Comparison of ENCODE assay signal across 18 cellular contexts in genomic region chr13:68551701-68552522, GRCh38.
DNase-seq lines count a peak whose midpoint lies in the region; ATAC-seq, FAIRE-seq and TF ChIP-seq lines count a peak whose summit lies in the region.
"Had no signal": no experiment of that assay in that cellular context is flagged by ENCODE, and none has a peak within 500 bp of the region (broad histone marks: within the 10 kb centered on the region; RNA-seq: fewer than 3 reads in every experiment).

No MANE protein-coding gene starts in this region.

- H3K4me3 Mint-ChIP-seq in activated T-helper 17 cell treated with anti-CD3 and anti-CD28 coated beads, Interleukin-2, amount 50 U/mL, for 72 hours = peak overlapping the region; percentile 43
- H3K4me3 Mint-ChIP-seq: effector memory CD8-positive, alpha-beta T cell; nephron; T-helper 1 cell treated with Interleukin-12 subunit alpha and Interleukin-12 subunit beta and Interleukin-4 antibody, amounts not matched to agents 30 μg/mL and 1 μg/mL, for 36 hours had no signal

- H3K27me3 Mint-ChIP-seq in activated T-helper 17 cell treated with anti-CD3 and anti-CD28 coated beads, Interleukin-2, amount 50 U/mL, for 72 hours = no peaks in the 10 kb centered on the region
- H3K27me3 Mint-ChIP-seq: CD8-positive, alpha-beta memory T cell; effector memory CD8-positive, alpha-beta T cell had no signal

- peak; percentile 3 for DNase-seq in NCI-H2029 (lab: John Stamatoyannopoulos, UW)
- DNase-seq in NCI-H2029 treated with DMSO at 0.1 percent for 48 hours (lab: John Stamatoyannopoulos, UW) = no peak
- peak; percentile 15 for DNase-seq in LoVo (ENCODE audit: low spot score)
- DNase-seq in renal cortical epithelial cell (ENCODE audit: low read depth) = peak; percentile 31
- no peak for DNase-seq in HTR-8/SVneo (ENCODE audit: insufficient read length, low spot score)
- DNase-seq in C1 segment of cervical spinal cord (lab: John Stamatoyannopoulos, UW) = no peak
- DNase-seq: 8988T; activated CD4-positive, alpha-beta T cell treated with anti-CD3 and anti-CD28 coated beads for 4 hours; activated T-cell treated with anti-CD3 and anti-CD28 coated beads for 4 hours; CD8-positive, alpha-beta memory T cell; effector memory CD8-positive, alpha-beta T cell; left ventricle myocardium inferior had no signal

- H3K4me1 Mint-ChIP-seq in activated T-helper 17 cell treated with anti-CD3 and anti-CD28 coated beads, Interleukin-2, amount 50 U/mL, for 72 hours = peaks cover 5% of the 10 kb centered on the region
- H3K4me1 Mint-ChIP-seq: CD8-positive, alpha-beta memory T cell; nephron had no signal

- H3K36me3 Mint-ChIP-seq in activated T-helper 17 cell treated with anti-CD3 and anti-CD28 coated beads, Interleukin-2, amount 50 U/mL, for 72 hours (ENCODE audit: low read depth) = no peaks in the 10 kb centered on the region
- H3K36me3 Mint-ChIP-seq: activated naive CD4-positive, alpha-beta T cell treated with anti-CD3 and anti-CD28 coated beads, Interleukin-2, amount 50 U/mL, for 72 hours; CD8-positive, alpha-beta memory T cell had no signal

- ATAC-seq in activated T-helper 17 cell treated with anti-CD3 and anti-CD28 coated beads, Interleukin-2, amount 50 U/mL, for 72 hours (replicated peaks) = no peak
- no peak for ATAC-seq in GM18505 (IDR thresholded peaks at IDR 0.05; ENCODE audit: unreplicated experiment)
- ATAC-seq: activated naive CD4-positive, alpha-beta T cell treated with anti-CD3 and anti-CD28 coated beads, Interleukin-2, amount 50 U/mL, for 72 hours; effector memory CD8-positive, alpha-beta T cell had no signal

- peaks cover 4% of the 10 kb centered on the region for H3K9me3 Mint-ChIP-seq in activated T-helper 17 cell treated with anti-CD3 and anti-CD28 coated beads, Interleukin-2, amount 50 U/mL, for 72 hours
- H3K9me3 Mint-ChIP-seq: nephron had no signal

- no peak overlapping the region for H3K27ac Mint-ChIP-seq in activated T-helper 17 cell treated with anti-CD3 and anti-CD28 coated beads, Interleukin-2, amount 50 U/mL, for 72 hours
- H3K27ac Mint-ChIP-seq: activated naive CD4-positive, alpha-beta T cell treated with anti-CD3 and anti-CD28 coated beads, Interleukin-2, amount 50 U/mL, for 72 hours; effector memory CD8-positive, alpha-beta T cell; nephron; T-helper 1 cell treated with Interleukin-12 subunit alpha and Interleukin-12 subunit beta and Interleukin-4 antibody, amounts not matched to agents 30 μg/mL and 1 μg/mL, for 36 hours had no signal

- FAIRE-seq in HTR-8/SVneo (lab: Jason Lieb, UNC) = no peak
- FAIRE-seq: bronchial epithelial cell had no signal

- TF ChIP-seq POLR2A in GM18505 (IDR thresholded peaks at IDR 0.05; ENCODE audit: borderline replicate concordance, extremely low read depth, insufficient read depth, insufficient read length) = no peak

Comparison
In these comparisons a context has a peak if more than half of its experiments do, and no peak if none do; other contexts are left out.
1. DNase-seq: peak in NCI-H2029 (single experiment), LoVo (single experiment) and renal cortical epithelial cell (single experiment); none in NCI-H2029 treated with DMSO at 0.1 percent for 48 hours (single experiment), HTR-8/SVneo (single experiment) and C1 segment of cervical spinal cord (0 of 14).